Comparison of ENCODE assay signal across 13 cellular contexts in the genomic region with DNA sequence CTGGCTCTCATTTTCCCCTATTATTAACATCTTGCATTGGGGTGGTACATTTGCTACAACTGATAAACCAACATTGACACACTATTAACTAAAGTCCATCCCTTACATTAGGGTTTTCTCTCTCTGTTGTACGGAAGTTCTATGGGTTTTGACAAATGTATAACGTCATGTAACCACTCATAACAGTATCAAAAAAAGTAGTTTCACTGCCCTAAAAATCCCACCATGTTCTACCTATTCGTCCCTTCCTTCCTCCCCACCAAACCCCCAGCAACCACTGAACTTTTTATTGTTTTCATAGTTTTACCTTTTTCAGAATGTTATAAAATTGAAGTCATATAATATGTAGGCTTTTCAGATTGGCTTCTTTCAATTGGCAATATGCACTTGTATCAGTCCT. TPM values are rescaled to one million over a fixed set of nuclear protein-coding genes. Genes with fewer than 3 reads are reported as not detected.
DNase-seq lines count a peak whose midpoint lies in the region; ATAC-seq and TF ChIP-seq lines count a peak whose summit lies in the region.
"Had no signal": no experiment of that assay in that cellular context is flagged by ENCODE, and none has a peak within 500 bp of the region (broad histone marks: within the 10 kb centered on the region; RNA-seq: fewer than 3 reads in every experiment).

No MANE protein-coding gene starts in this region.

- H3K36me3 ChIP-seq in CD4-positive, alpha-beta memory T cell (ENCODE audit: insufficient read depth, low read length) = no peaks in the 10 kb centered on the region
- no peaks in the 10 kb centered on the region for H3K36me3 ChIP-seq in gastroesophageal sphincter
- H3K36me3 ChIP-seq: upper lobe of right lung had no signal

- no peak overlapping the region for H3K27ac ChIP-seq in CD4-positive, alpha-beta memory T cell (ENCODE audit: low read depth, low read length)
- no peak overlapping the region for H3K27ac ChIP-seq in gastroesophageal sphincter
- H3K27ac ChIP-seq: upper lobe of right lung had no signal

- CTCF ChIA-PET in CD4-positive, alpha-beta memory T cell (lab: Charles Lee; ENCODE audit: partially characterized antibody) = no interaction called here
- CTCF ChIA-PET in activated CD8-positive, alpha-beta T cell treated with anti-CD3 and anti-CD28 coated beads for 36 hours (lab: Charles Lee) = no interaction called here

- TF ChIP-seq POLR2A in gastroesophageal sphincter (IDR thresholded peaks at IDR 0.05) = no peak

- no peak for TF ChIP-seq CTCF in activated CD8-positive, alpha-beta T cell treated with anti-CD3 and anti-CD28 coated beads for 36 hours (IDR thresholded peaks at IDR 0.05)
- no peak for TF ChIP-seq CTCF in gastroesophageal sphincter (IDR thresholded peaks at IDR 0.05)

- H3K4me3 ChIP-seq in CD4-positive, alpha-beta memory T cell (ENCODE audit: low read length in 2 of 2) = no peak overlapping the region
- no peak overlapping the region for H3K4me3 ChIP-seq in gastroesophageal sphincter
- H3K4me3 ChIP-seq: upper lobe of right lung had no signal

- no peaks in the 10 kb centered on the region for H3K27me3 Mint-ChIP-seq in CD4-positive, alpha-beta memory T cell
- H3K27me3 Mint-ChIP-seq in activated CD8-positive, alpha-beta T cell treated with anti-CD3 and anti-CD28 coated beads for 36 hours = no peaks in the 10 kb centered on the region

- ATAC-seq in GM18873 (IDR thresholded peaks at IDR 0.05; ENCODE audit: low FRiP score, unreplicated experiment) = peak; percentile 67
- ATAC-seq in HG02870 (IDR thresholded peaks at IDR 0.05; ENCODE audit: unreplicated experiment) = peak; percentile 78
- peak; percentile 38 for ATAC-seq in activated CD8-positive, alpha-beta T cell treated with anti-CD3 and anti-CD28 coated beads for 36 hours
- no peak for ATAC-seq in gastroesophageal sphincter
- no peak for ATAC-seq in HG02840 (IDR thresholded peaks at IDR 0.05; ENCODE audit: low FRiP score, unreplicated experiment)
- ATAC-seq: upper lobe of right lung had no signal

- H3K9me3 ChIP-seq in CD4-positive, alpha-beta memory T cell (ENCODE audit: control insufficient read depth in 1 of 2, low read length in 2 of 2) = no peaks in the 10 kb centered on the region
- H3K9me3 ChIP-seq in gastroesophageal sphincter = no peaks in the 10 kb centered on the region
- H3K9me3 ChIP-seq: upper lobe of right lung had no signal

- H3K27me3 ChIP-seq in CD4-positive, alpha-beta memory T cell (ENCODE audit: insufficient read depth, low read length) = no peaks in the 10 kb centered on the region
- no peaks in the 10 kb centered on the region for H3K27me3 ChIP-seq in gastroesophageal sphincter
- H3K27me3 ChIP-seq: upper lobe of right lung had no signal

- H3K27ac Mint-ChIP-seq in CD4-positive, alpha-beta memory T cell = peak overlapping the region in 4 of 7 donors; percentile 10 to 75 (median 36)
- peak overlapping the region; percentile 62 for H3K27ac Mint-ChIP-seq in activated CD8-positive, alpha-beta T cell treated with anti-CD3 and anti-CD28 coated beads for 36 hours

- H3K4me1 Mint-ChIP-seq in CD4-positive, alpha-beta memory T cell = peaks cover 47 to 70% (median 57%) of the 10 kb centered on the region in 4 donors
- H3K4me1 Mint-ChIP-seq in activated CD8-positive, alpha-beta T cell treated with anti-CD3 and anti-CD28 coated beads for 36 hours (ENCODE audit: low read depth) = peaks cover 68% of the 10 kb centered on the region

- intact Hi-C loops in CD4-positive, alpha-beta memory T cell (cut with micrococcal nuclease) = no loop called here
- intact Hi-C loops in activated CD8-positive, alpha-beta T cell treated with anti-CD3 and anti-CD28 coated beads for 36 hours (cut with micrococcal nuclease) = no loop called here

- POLR2A ChIA-PET in CD4-positive, alpha-beta memory T cell (lab: Charles Lee; ENCODE audit: partially characterized antibody) = no interaction called here
- POLR2A ChIA-PET in activated CD8-positive, alpha-beta T cell treated with anti-CD3 and anti-CD28 coated beads for 36 hours (lab: Charles Lee) = no interaction called here

- WGBS in gastroesophageal sphincter (ENCODE audit: low coverage in 1 of 2), 2 donors = 78 to 90% methylated on average over 2 to 3 of the region's 3 CpGs

- peak overlapping the region in 1 of 8 donors; percentile 3 for H3K4me3 Mint-ChIP-seq in CD4-positive, alpha-beta memory T cell
- no peak overlapping the region for H3K4me3 Mint-ChIP-seq in activated CD8-positive, alpha-beta T cell treated with anti-CD3 and anti-CD28 coated beads for 36 hours

- peaks cover 24 to 55% of the 10 kb centered on the region in 2 donors for H3K36me3 Mint-ChIP-seq in CD4-positive, alpha-beta memory T cell
- H3K36me3 Mint-ChIP-seq in activated CD8-positive, alpha-beta T cell treated with anti-CD3 and anti-CD28 coated beads for 36 hours (ENCODE audit: low read depth) = peaks cover 49% of the 10 kb centered on the region

- H3K9me3 Mint-ChIP-seq in CD4-positive, alpha-beta memory T cell = no peaks in the 10 kb centered on the region
- peaks cover 12% of the 10 kb centered on the region for H3K9me3 Mint-ChIP-seq in activated CD8-positive, alpha-beta T cell treated with anti-CD3 and anti-CD28 coated beads for 36 hours

- peaks cover 41% of the 10 kb centered on the region for H3K4me1 ChIP-seq in CD4-positive, alpha-beta memory T cell (ENCODE audit: insufficient read depth, low read length)
- no peaks in the 10 kb centered on the region for H3K4me1 ChIP-seq in gastroesophageal sphincter
- H3K4me1 ChIP-seq: upper lobe of right lung had no signal

- no peak for DNase-seq in CD4-positive, alpha-beta memory T cell
- DNase-seq in activated CD8-positive, alpha-beta T cell treated with anti-CD3 and anti-CD28 coated beads for 36 hours = peak; percentile 32
- DNase-seq in NCI-H774 (lab: John Stamatoyannopoulos, UW) = no peak
- no peak for DNase-seq in DMS53 treated with DMSO at 0.1 percent for 48 hours (lab: John Stamatoyannopoulos, UW; ENCODE audit: unreplicated experiment)
- DNase-seq: glutamatergic neuron; kidney glomerular epithelial cell; SIG-M5; stimulated activated CD8-positive, alpha-beta memory T cell treated with anti-CD3 and anti-CD28 coated beads, Interleukin-4, amount 100 ng/mL, for 48 hours; upper lobe of right lung had no signal

- no peak for TF ChIP-seq EP300 in gastroesophageal sphincter (IDR thresholded peaks at IDR 0.05)

RNA-seq across cellular contexts. Expression of a gene that starts 40.1 kb away (rescaled TPM):
- 10 to 100 TPM; 52.5 to 54.4 TPM for total RNA-seq in CD4-positive, alpha-beta memory T cell
- polyA plus RNA-seq in CD4-positive, alpha-beta memory T cell = 10 to 100 TPM; 20.7 to 32.5 TPM
- 10 to 100 TPM; 59.1 to 60.8 TPM for total RNA-seq in activated CD8-positive, alpha-beta T cell treated with anti-CD3 and anti-CD28 coated beads for 36 hours
- total RNA-seq in gastroesophageal sphincter = 10 to 100 TPM; 21.2 to 37.2 (median 29.6) TPM

Comparison
In these comparisons a context has a peak if more than half of its experiments do, and no peak if none do; other contexts are left out.
1. ATAC-seq: peak in GM18873 (single experiment), HG02870 (single experiment) and activated CD8-positive, alpha-beta T cell treated with anti-CD3 and anti-CD28 coated beads for 36 hours (single experiment); none in gastroesophageal sphincter (single experiment) and HG02840 (single experiment).